ENCODE assay signal across 25 cellular contexts in the genomic region with DNA sequence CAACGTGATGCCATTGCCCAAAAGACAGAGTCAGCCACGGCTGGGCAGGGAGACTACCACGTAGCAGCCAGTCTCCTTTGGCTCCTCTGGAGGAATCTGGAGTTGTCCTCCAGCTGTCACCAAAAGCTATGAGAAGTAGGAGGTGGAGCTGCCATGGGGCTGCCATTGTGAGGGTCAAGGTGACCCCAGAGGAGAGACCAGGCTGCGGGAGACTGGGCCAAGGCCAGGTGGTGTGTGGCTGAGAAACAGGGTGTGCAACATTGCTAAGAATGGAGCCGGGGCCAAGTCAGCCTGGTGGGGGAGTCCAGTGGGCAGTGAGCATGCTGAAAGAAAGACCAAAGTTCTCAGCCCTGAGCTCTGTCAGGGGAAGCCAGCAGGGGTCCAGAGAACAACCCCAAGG.
"Had no signal": no experiment of that assay in that cellular context is flagged by ENCODE, and none has a peak within 500 bp of the region (broad histone marks: within the 10 kb centered on the region; RNA-seq: fewer than 3 reads in every experiment).

No MANE protein-coding gene starts in this region.

- H3K4me3 Mint-ChIP-seq: natural killer cell; stimulated activated naive CD8-positive, alpha-beta T cell treated with anti-CD3 and anti-CD28 coated beads, Interleukin-15, amount 100 ng/mL, for 72 hours; type B pancreatic cell had no signal

- DNase-seq: dermis blood vessel endothelial cell; effector memory CD4-positive, alpha-beta T cell; erythroblast; esophagus squamous epithelium; foreskin melanocyte; glutamatergic neuron; heart right ventricle; hippocampal formation; left cardiac atrium; left lung; mammary epithelial cell; natural killer cell; occipital lobe; stimulated activated CD4-positive, alpha-beta T cell treated with anti-CD3 and anti-CD28 coated beads, Interleukin-12 subunit alpha, Interleukin-12 subunit beta, amount 100 ng/mL, for 4 hours; stimulated activated CD4-positive, alpha-beta T cell treated with anti-CD3 and anti-CD28 coated beads, Interleukin-1b, Interleukin-23, amount 100 ng/mL, for 48 hours; stimulated activated CD4-positive, alpha-beta T cell treated with anti-CD3 and anti-CD28 coated beads, Interleukin-4, amount 100 ng/mL, for 1 hour; stimulated activated CD8-positive, alpha-beta memory T cell treated with anti-CD3 and anti-CD28 coated beads, Interleukin-4, amount 100 ng/mL, for 48 hours; stimulated activated naive CD4-positive, alpha-beta T cell; stimulated activated naive CD8-positive, alpha-beta T cell treated with anti-CD3 and anti-CD28 coated beads, Interleukin-15, amount 100 ng/mL, for 72 hours; thyroid gland had no signal

- H3K4me1 Mint-ChIP-seq: natural killer cell; stimulated activated naive CD8-positive, alpha-beta T cell treated with anti-CD3 and anti-CD28 coated beads, Interleukin-15, amount 100 ng/mL, for 72 hours had no signal

- H3K27ac Mint-ChIP-seq: natural killer cell; stimulated activated naive CD8-positive, alpha-beta T cell treated with anti-CD3 and anti-CD28 coated beads, Interleukin-15, amount 100 ng/mL, for 72 hours; type B pancreatic cell had no signal

- H3K4me1 ChIP-seq: esophagus squamous epithelium, heart right ventricle, left lung, thyroid gland had no signal

- ATAC-seq: heart right ventricle; left cardiac atrium; left lung; natural killer cell; sciatic nerve; stimulated activated naive CD8-positive, alpha-beta T cell treated with anti-CD3 and anti-CD28 coated beads, Interleukin-15, amount 100 ng/mL, for 72 hours had no signal

- H3K36me3 ChIP-seq: esophagus squamous epithelium, heart right ventricle, left lung, ovary, thyroid gland had no signal

- H3K4me3 ChIP-seq: coronary artery, esophagus squamous epithelium, heart right ventricle, left lung, ovary, smooth muscle cell, thyroid gland had no signal

- H3K27me3 ChIP-seq: ovary, thyroid gland had no signal

- H3K4me2 ChIP-seq: smooth muscle cell had no signal

- H3K9me3 ChIP-seq: esophagus squamous epithelium, heart right ventricle, left lung, ovary, thyroid gland had no signal

- H3K27ac ChIP-seq: coronary artery, esophagus squamous epithelium, heart right ventricle, left lung, ovary, thyroid gland had no signal

- H3K36me3 Mint-ChIP-seq: natural killer cell, type B pancreatic cell had no signal
